Comparison of ENCODE assay signal across 27 cellular contexts in genomic region chrX:107014927-107015326, GRCh38. TPM values are rescaled to one million over a fixed set of nuclear protein-coding genes. Genes with fewer than 3 reads are reported as not detected.
DNase-seq lines count a peak whose midpoint lies in the region; ATAC-seq and TF ChIP-seq lines count a peak whose summit lies in the region.
"Had no signal": no experiment of that assay in that cellular context is flagged by ENCODE, and none has a peak within 500 bp of the region (broad histone marks: within the 10 kb centered on the region; RNA-seq: fewer than 3 reads in every experiment).

No MANE protein-coding gene starts in this region.

- H3K27me3 ChIP-seq in testis = no peaks in the 10 kb centered on the region
- H3K27me3 ChIP-seq: ovary had no signal

- H3K4me3 ChIP-seq in epithelial cell of esophagus (ENCODE audit: low read length) (no peak overlapping the region), testis (no peak overlapping the region)
- H3K4me3 ChIP-seq: GM23338, ovary had no signal

- intact Hi-C loops in left ventricle myocardium superior (cut with micrococcal nuclease) (no loop called here), cardiac septum (cut with DNase I) (no loop called here), testis (cut with DNase I; ENCODE audit: low total_unique reads) (no loop called here)

- WGBS in testis, 2 donors = 36 to 62% methylated on average over 1 of the region's 1 CpG

- TF ChIP-seq CTCF in epithelial cell of esophagus (IDR thresholded peaks at IDR 0.05; ENCODE audit: insufficient read depth, low read depth, low read length, missing control alignments) = no peak
- TF ChIP-seq CTCF in testis (IDR thresholded peaks at IDR 0.05) = no peak

- no peaks in the 10 kb centered on the region for H3K9me3 ChIP-seq in testis
- H3K9me3 ChIP-seq: ovary had no signal

- ATAC-seq in left ventricle myocardium superior (peak; percentile 36), HG03432 (IDR thresholded peaks at IDR 0.05; ENCODE audit: unreplicated experiment) (no peak), HG02938 (IDR thresholded peaks at IDR 0.05; ENCODE audit: unreplicated experiment) (no peak)
- ATAC-seq: activated CD8-positive, alpha-beta T cell treated with anti-CD3 and anti-CD28 coated beads, Interleukin-2, amount 10 ng/mL, durations not matched to agents 7 days and 5 days; GM23338 had no signal

- no peak for TF ChIP-seq POLR2A in testis (IDR thresholded peaks at IDR 0.05)

- DNase-seq in left ventricle myocardium superior (no peak), cardiac septum (ENCODE audit: low spot score) (no peak), epithelial cell of esophagus (ENCODE audit: low read depth) (peak; percentile 0), iris pigment epithelial cell (ENCODE audit: low read depth) (peak; percentile 6), testis (no peak), anterior cingulate cortex (lab: John Stamatoyannopoulos, UW) (no peak)
- DNase-seq: activated CD4-positive, alpha-beta T cell treated with anti-CD3 and anti-CD28 coated beads for 4 hours; activated CD8-positive, alpha-beta T cell treated with anti-CD3 and anti-CD28 coated beads, Interleukin-2, amount 10 ng/mL, durations not matched to agents 7 days and 5 days; activated naive CD4-positive, alpha-beta T cell treated with anti-CD3 and anti-CD28 coated beads for 36 hours; amniotic stem cell; CD4-positive, alpha-beta memory T cell; effector memory CD4-positive, alpha-beta T cell; hippocampal formation; KBM-7; left cardiac atrium; mammary epithelial cell; NCI-H1105 treated with DMSO at 0.1 percent for 48 hours; NCI-H2029; ovary; stimulated activated CD4-positive, alpha-beta T cell treated with anti-CD3 and anti-CD28 coated beads, Interleukin-2, amount 100 ng/mL, for 24 hours; SW 1271; T-helper 9 cell had no signal

- H3K4me1 ChIP-seq in testis = no peaks in the 10 kb centered on the region

- H3K36me3 ChIP-seq in testis (ENCODE audit: low read depth, missing control alignments) = no peaks in the 10 kb centered on the region
- H3K36me3 ChIP-seq: ovary had no signal

- H3K27ac ChIP-seq in testis = no peak overlapping the region
- H3K27ac ChIP-seq: HL-60, ovary, VCaP had no signal

RNA-seq across cellular contexts. Expression of gene MORC4, which starts 14.9 kb away (rescaled TPM):
- total RNA-seq in left ventricle myocardium superior (2.8 TPM), cardiac septum (3.6 TPM), testis (10 to 100 TPM; 46.0 to 51.9 TPM)
- 29.4 TPM for polyA plus RNA-seq in testis (ENCODE audit: insufficient read depth, low read depth, low replicate concordance)

Comparison
In these comparisons a context has a peak if more than half of its experiments do, and no peak if none do; other contexts are left out.
1. DNase-seq: peak in epithelial cell of esophagus (single experiment) and iris pigment epithelial cell (single experiment); none in left ventricle myocardium superior (single experiment), cardiac septum (single experiment), testis (single experiment) and anterior cingulate cortex (0 of 58).
2. RNA of gene MORC4, which starts 14.9 kb away (total RNA-seq): 46.0 to 51.9 TPM in testis; 3.6 TPM in cardiac septum (single experiment) and 2.8 TPM in left ventricle myocardium superior (single experiment); every median in the first group is over 10 times any median in the second.